17 cellular contexts compared by ENCODE assay signal in genomic region chr11:75160328-75160757, GRCh38. TPM values are rescaled to one million over a fixed set of nuclear protein-coding genes. Genes with fewer than 3 reads are reported as not detected.
DNase-seq lines count a peak whose midpoint lies in the region; ATAC-seq and TF ChIP-seq lines count a peak whose summit lies in the region.
"Had no signal": no experiment of that assay in that cellular context is flagged by ENCODE, and none has a peak within 500 bp of the region (broad histone marks: within the 10 kb centered on the region; RNA-seq: fewer than 3 reads in every experiment).

No MANE protein-coding gene starts in this region.

- H3K27ac Mint-ChIP-seq in nephron, result peak overlapping the region in 2 of 3 experiments; percentile 0 to 16
- no peak overlapping the region for H3K27ac Mint-ChIP-seq in activated T-cell treated with anti-CD3 and anti-CD28 coated beads, Interleukin-2, amount 50 U/mL, for 24 hours
- H3K27ac Mint-ChIP-seq: activated naive CD4-positive, alpha-beta T cell treated with anti-CD3 and anti-CD28 coated beads for 36 hours; immature natural killer cell; natural killer cell; T-helper 2 cell treated with Interferon-gamma antibody and Interleukin-4, amounts not matched to agents 5 μg/mL and 100 μg/mL, for 36 hours had no signal

- intact Hi-C loops in Right ventricle myocardium superior (cut with DNase I) (loop anchor here (5.0 kb wide), 1 partner anchor 37 kb away; no protein-coding TSS in a partner anchor), cardiac septum (cut with DNase I) (no loop called here)

- no peak for TF ChIP-seq CTCF in nephron (IDR thresholded peaks at IDR 0.05; ENCODE audit: unreplicated experiment in 3 of 3)
- TF ChIP-seq CTCF in GM13977 (IDR thresholded peaks at IDR 0.05; ENCODE audit: extremely low read depth, insufficient read depth, missing control alignments), result no peak

- peaks cover 24% of the 10 kb centered on the region for H3K27me3 Mint-ChIP-seq in nephron (ENCODE audit: low read depth)
- no peaks in the 10 kb centered on the region for H3K27me3 Mint-ChIP-seq in activated T-cell treated with anti-CD3 and anti-CD28 coated beads, Interleukin-2, amount 50 U/mL, for 24 hours

- no peak overlapping the region for H3K4me3 Mint-ChIP-seq in nephron
- H3K4me3 Mint-ChIP-seq in activated T-cell treated with anti-CD3 and anti-CD28 coated beads, Interleukin-2, amount 50 U/mL, for 24 hours, result no peak overlapping the region
- H3K4me3 Mint-ChIP-seq: activated naive CD4-positive, alpha-beta T cell treated with anti-CD3 and anti-CD28 coated beads for 36 hours; immature natural killer cell; natural killer cell; T-helper 2 cell treated with Interferon-gamma antibody and Interleukin-4, amounts not matched to agents 5 μg/mL and 100 μg/mL, for 36 hours had no signal

- no peaks in the 10 kb centered on the region for H3K36me3 Mint-ChIP-seq in nephron (ENCODE audit: low read depth)
- H3K36me3 Mint-ChIP-seq in activated T-cell treated with anti-CD3 and anti-CD28 coated beads, Interleukin-2, amount 50 U/mL, for 24 hours (ENCODE audit: low read depth), result no peaks in the 10 kb centered on the region
- H3K36me3 Mint-ChIP-seq: natural killer cell had no signal

- DNase-seq in Right ventricle myocardium superior (no peak), cardiac septum (ENCODE audit: low spot score) (no peak), glomerular visceral epithelial cell (ENCODE audit: extremely low spot score) (peak; percentile 54), GM13977 (ENCODE audit: low spot score) (no peak), cortex of kidney (lab: John Stamatoyannopoulos, UW) (no peak)
- DNase-seq in activated T-cell treated with anti-CD3 and anti-CD28 coated beads, Interleukin-2, amount 50 U/mL, for 24 hours, result no peak
- DNase-seq: activated CD8-positive, alpha-beta memory T cell treated with anti-CD3 and anti-CD28 coated beads for 24 hours; activated naive CD4-positive, alpha-beta T cell treated with anti-CD3 and anti-CD28 coated beads for 36 hours; central memory CD4-positive, alpha-beta T cell; DND-41; H7; immature natural killer cell; natural killer cell had no signal

- peaks cover 11% of the 10 kb centered on the region for H3K9me3 Mint-ChIP-seq in nephron
- peaks cover 2% of the 10 kb centered on the region for H3K9me3 Mint-ChIP-seq in activated T-cell treated with anti-CD3 and anti-CD28 coated beads, Interleukin-2, amount 50 U/mL, for 24 hours
- H3K9me3 Mint-ChIP-seq: immature natural killer cell; natural killer cell; T-helper 2 cell treated with Interferon-gamma antibody and Interleukin-4, amounts not matched to agents 5 μg/mL and 100 μg/mL, for 36 hours had no signal

- peaks cover 27% of the 10 kb centered on the region for H3K4me1 Mint-ChIP-seq in nephron
- H3K4me1 Mint-ChIP-seq in activated T-cell treated with anti-CD3 and anti-CD28 coated beads, Interleukin-2, amount 50 U/mL, for 24 hours (ENCODE audit: low read depth), result peaks cover 5% of the 10 kb centered on the region
- H3K4me1 Mint-ChIP-seq: immature natural killer cell, natural killer cell had no signal

- in situ Hi-C loops in GM13977 (cut with MboI; ENCODE audit: low pct_unique_long_range_greater_than_20kb, low sequenced_read_pairs, unreplicated experiment), result no loop called here

- ATAC-seq in Right ventricle myocardium superior (ENCODE audit: poor library complexity) (peak; percentile 4), GM19395 (IDR thresholded peaks at IDR 0.05; ENCODE audit: unreplicated experiment) (no peak)
- ATAC-seq: GM12878, natural killer cell had no signal

RNA-seq across cellular contexts. Expression of gene SLCO2B1, which starts 9.4 kb away (rescaled TPM):
- total RNA-seq in Right ventricle myocardium superior (28.2 TPM), cardiac septum (14.3 TPM)
- total RNA-seq: activated naive CD4-positive, alpha-beta T cell treated with anti-CD3 and anti-CD28 coated beads for 36 hours; natural killer cell had no signal
